Comparison of ENCODE assay signal across 17 cellular contexts in genomic region chr4:115323106-115323684, GRCh38.
A peak's percentile ranks its signal among the peaks of the same experiment; 100 is the strongest.
DNase-seq lines count a peak whose midpoint lies in the region; ATAC-seq and TF ChIP-seq lines count a peak whose summit lies in the region.
"Had no signal": no experiment of that assay in that cellular context is flagged by ENCODE, and none has a peak within 500 bp of the region (broad histone marks: within the 10 kb centered on the region; RNA-seq: fewer than 3 reads in every experiment).

No MANE protein-coding gene starts in this region.

- no peak overlapping the region for H2AFZ ChIP-seq in fibroblast of lung (ENCODE audit: low read length)
- H2AFZ ChIP-seq: parathyroid adenoma had no signal

- H3K9ac ChIP-seq in fibroblast of lung (ENCODE audit: insufficient read depth, low read length): no peak overlapping the region
- H3K9ac ChIP-seq: parathyroid adenoma had no signal

- no peaks in the 10 kb centered on the region for H4K20me1 ChIP-seq in fibroblast of lung (ENCODE audit: control insufficient read depth, extremely low read depth, insufficient read depth, low read length)

- no peaks in the 10 kb centered on the region for H3K36me3 ChIP-seq in fibroblast of lung (ENCODE audit: control insufficient read depth, insufficient read depth, low read length)
- H3K36me3 ChIP-seq: esophagus muscularis mucosa, suprapubic skin had no signal

- intact Hi-C loops in sciatic nerve (cut with DNase I): no loop called here

- DNase-seq in GDM1 (lab: John Stamatoyannopoulos, UW) (peak; percentile 69), NCI-H128 (lab: John Stamatoyannopoulos, UW; ENCODE audit: unreplicated experiment) (peak; percentile 48), NCI-H2227 treated with DMSO at 0.1 percent for 48 hours (lab: John Stamatoyannopoulos, UW) (peak; percentile 68), fibroblast of lung (ENCODE audit: low read depth in 2 of 2) (peak; percentile 1 to 20), Ammon's horn (ENCODE audit: low spot score) (no peak), sciatic nerve (ENCODE audit: low spot score) (no peak), LoVo (ENCODE audit: low spot score) (no peak)
- DNase-seq: activated T-cell treated with anti-CD3 and anti-CD28 coated beads, Interleukin-2, amount 50 U/mL, for 72 hours; effector CD4-positive, alpha-beta T cell; glutamatergic neuron; naive thymus-derived CD4-positive, alpha-beta T cell; small intestine had no signal

- no peak overlapping the region for H3K4me2 ChIP-seq in fibroblast of lung (ENCODE audit: extremely low read depth, insufficient read depth, low read length)

- H3K4me1 ChIP-seq in fibroblast of lung (ENCODE audit: control insufficient read depth, extremely low read depth, insufficient read depth, low read length): no peaks in the 10 kb centered on the region
- H3K4me1 ChIP-seq: esophagus muscularis mucosa, parathyroid adenoma, suprapubic skin had no signal

- H3K79me2 ChIP-seq in fibroblast of lung (ENCODE audit: control insufficient read depth, insufficient read depth, low read length): no peaks in the 10 kb centered on the region
- H3K79me2 ChIP-seq: parathyroid adenoma had no signal

- TF ChIP-seq CTCF in fibroblast of lung (conservative IDR thresholded peaks at IDR 0.05 in 1 of 2, IDR thresholded peaks at IDR 0.05 in 1 of 2; ENCODE audit: low read depth in 1 of 2, low read length in 2 of 2): no peak

- no peak for ATAC-seq in sciatic nerve
- ATAC-seq: activated T-cell treated with anti-CD3 and anti-CD28 coated beads, Interleukin-2, amount 50 U/mL, for 72 hours; K562; naive thymus-derived CD4-positive, alpha-beta T cell had no signal

- no peak overlapping the region for H3K27ac ChIP-seq in fibroblast of lung (ENCODE audit: insufficient read depth, low read length)
- H3K27ac ChIP-seq: esophagus muscularis mucosa, parathyroid adenoma, suprapubic skin had no signal

- no peaks in the 10 kb centered on the region for H3K9me3 ChIP-seq in fibroblast of lung (ENCODE audit: control insufficient read depth, insufficient read depth, low read depth, low read length)
- H3K9me3 ChIP-seq: esophagus muscularis mucosa, suprapubic skin had no signal

- H3K27me3 ChIP-seq in fibroblast of lung (ENCODE audit: control insufficient read depth, insufficient read depth, low read length): no peaks in the 10 kb centered on the region
- H3K27me3 ChIP-seq: esophagus muscularis mucosa, suprapubic skin had no signal

- H3K4me3 ChIP-seq in fibroblast of lung (replicated peaks in 1 of 4; ENCODE audit: control extremely low read depth in 1 of 4, insufficient read depth in 1 of 4, low read depth in 3 of 4, low read length in 4 of 4): no peak overlapping the region
- H3K4me3 ChIP-seq: esophagus muscularis mucosa, K562, lung, suprapubic skin had no signal

Comparison
In these comparisons a context has a peak if more than half of its experiments do, and no peak if none do; other contexts are left out.
1. DNase-seq: peak in GDM1 (single experiment), NCI-H128 (single experiment), NCI-H2227 treated with DMSO at 0.1 percent for 48 hours (single experiment) and fibroblast of lung (2 of 2); none in Ammon's horn (single experiment), sciatic nerve (single experiment) and LoVo (single experiment).